ENCODE assay signal across 24 cellular contexts in the genomic region with DNA sequence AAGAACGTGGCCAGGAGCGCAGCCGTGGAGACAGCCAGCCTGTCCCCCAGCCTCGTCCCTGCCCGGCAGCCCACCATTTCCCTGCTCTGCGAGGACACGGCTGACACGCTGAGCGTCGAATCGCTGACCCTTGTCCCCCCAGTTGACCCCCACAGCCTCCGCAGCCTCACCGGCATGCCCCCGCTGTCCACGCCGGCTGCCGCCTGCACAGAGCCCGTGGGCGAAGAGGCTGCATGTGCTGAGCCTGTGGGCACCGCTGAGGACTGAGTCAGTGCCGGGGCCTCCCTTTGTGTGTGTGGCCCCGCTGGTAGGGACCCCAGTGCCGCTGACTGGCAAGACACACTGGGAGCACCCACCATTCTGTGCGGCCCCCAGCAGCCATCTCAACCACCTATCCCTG.
"Had no signal": no experiment of that assay in that cellular context is flagged by ENCODE, and none has a peak within 500 bp of the region (broad histone marks: within the 10 kb centered on the region; RNA-seq: fewer than 3 reads in every experiment).

No MANE protein-coding gene starts in this region.

- H3K36me3 ChIP-seq: ovary, prostate gland had no signal

- H3K4me3 ChIP-seq: dorsolateral prefrontal cortex, esophagus muscularis mucosa, gastrocnemius medialis, left ventricle myocardium inferior, ovary, prostate gland, right atrium auricular region, suprapubic skin, tibial nerve had no signal

- H3K4me1 ChIP-seq: gastrocnemius medialis, prostate gland, right atrium auricular region had no signal

- H3K27me3 Mint-ChIP-seq: activated B cell treated with CpG ODN at 0.5 μM for 24 hours; activated CD4-positive, alpha-beta memory T cell treated with anti-CD3 and anti-CD28 coated beads for 36 hours; effector memory CD8-positive, alpha-beta T cell; naive thymus-derived CD8-positive, alpha-beta T cell; stimulated activated naive CD8-positive, alpha-beta T cell treated with anti-CD3 and anti-CD28 coated beads, Interleukin-15, amount 100 ng/mL, for 72 hours had no signal

- H3K9me3 ChIP-seq: esophagus muscularis mucosa, gastrocnemius medialis, left ventricle myocardium inferior, ovary, prostate gland, right atrium auricular region, suprapubic skin, tibial nerve had no signal

- H3K4me3 Mint-ChIP-seq: activated B cell treated with CpG ODN at 0.5 μM for 24 hours; activated CD4-positive, alpha-beta memory T cell treated with anti-CD3 and anti-CD28 coated beads for 36 hours; activated T-cell treated with anti-CD3 and anti-CD28 coated beads, Interleukin-2, amount 50 U/mL, for 4 hours; effector memory CD8-positive, alpha-beta T cell; mesothelial cell of epicardium; stimulated activated naive CD8-positive, alpha-beta T cell treated with anti-CD3 and anti-CD28 coated beads, Interleukin-15, amount 100 ng/mL, for 72 hours; T-helper 1 cell treated with Interleukin-12 subunit alpha and Interleukin-12 subunit beta and Interleukin-4 antibody, amounts not matched to agents 30 μg/mL and 1 μg/mL, for 36 hours had no signal

- H3K9me3 Mint-ChIP-seq: activated B cell treated with CpG ODN at 0.5 μM for 24 hours; activated CD4-positive, alpha-beta memory T cell treated with anti-CD3 and anti-CD28 coated beads for 36 hours; activated T-cell treated with anti-CD3 and anti-CD28 coated beads, Interleukin-2, amount 50 U/mL, for 4 hours; effector memory CD8-positive, alpha-beta T cell; mesothelial cell of epicardium; naive thymus-derived CD8-positive, alpha-beta T cell; stimulated activated naive CD8-positive, alpha-beta T cell treated with anti-CD3 and anti-CD28 coated beads, Interleukin-15, amount 100 ng/mL, for 72 hours; T-helper 1 cell treated with Interleukin-12 subunit alpha and Interleukin-12 subunit beta and Interleukin-4 antibody, amounts not matched to agents 30 μg/mL and 1 μg/mL, for 36 hours had no signal

- ATAC-seq: activated T-cell treated with anti-CD3 and anti-CD28 coated beads, Interleukin-2, amount 50 U/mL, for 4 hours; effector memory CD8-positive, alpha-beta T cell; gastrocnemius medialis; naive thymus-derived CD8-positive, alpha-beta T cell; stimulated activated naive CD8-positive, alpha-beta T cell treated with anti-CD3 and anti-CD28 coated beads, Interleukin-15, amount 100 ng/mL, for 72 hours had no signal

- DNase-seq: activated B cell treated with CpG ODN at 0.5 μM for 24 hours; activated CD4-positive, alpha-beta memory T cell treated with anti-CD3 and anti-CD28 coated beads for 36 hours; activated CD4-positive, alpha-beta T cell treated with anti-CD3 and anti-CD28 coated beads for 4 hours; activated gamma-delta T cell; activated naive CD4-positive, alpha-beta T cell treated with anti-CD3 and anti-CD28 coated beads, Interleukin-2, amount 50 U/mL, for 16 hours; activated T-cell treated with anti-CD3 and anti-CD28 coated beads, Interleukin-2, amount 50 U/mL, for 4 hours; central memory CD4-positive, alpha-beta T cell; dorsolateral prefrontal cortex; effector memory CD8-positive, alpha-beta T cell; gastrocnemius medialis; hypothalamus; left ventricle myocardium inferior; naive thymus-derived CD8-positive, alpha-beta T cell; ovary; stimulated activated CD4-positive, alpha-beta T cell treated with anti-CD3 and anti-CD28 coated beads, Interleukin-4, amount 100 ng/mL, for 24 hours; stimulated activated naive CD8-positive, alpha-beta T cell treated with anti-CD3 and anti-CD28 coated beads, Interleukin-15, amount 100 ng/mL, for 72 hours; T1000 had no signal

- H3K27me3 ChIP-seq: dorsolateral prefrontal cortex, esophagus muscularis mucosa, gastrocnemius medialis, ovary, right atrium auricular region, suprapubic skin, tibial nerve had no signal

- H3K27ac ChIP-seq: dorsolateral prefrontal cortex, esophagus muscularis mucosa, gastrocnemius medialis, left ventricle myocardium inferior, ovary, prostate gland, right atrium auricular region, suprapubic skin, tibial nerve had no signal

- H3K27ac Mint-ChIP-seq: effector memory CD8-positive, alpha-beta T cell; mesothelial cell of epicardium; T-helper 1 cell treated with Interleukin-12 subunit alpha and Interleukin-12 subunit beta and Interleukin-4 antibody, amounts not matched to agents 30 μg/mL and 1 μg/mL, for 36 hours had no signal
